8 cellular contexts compared by ENCODE assay signal in the genomic region with DNA sequence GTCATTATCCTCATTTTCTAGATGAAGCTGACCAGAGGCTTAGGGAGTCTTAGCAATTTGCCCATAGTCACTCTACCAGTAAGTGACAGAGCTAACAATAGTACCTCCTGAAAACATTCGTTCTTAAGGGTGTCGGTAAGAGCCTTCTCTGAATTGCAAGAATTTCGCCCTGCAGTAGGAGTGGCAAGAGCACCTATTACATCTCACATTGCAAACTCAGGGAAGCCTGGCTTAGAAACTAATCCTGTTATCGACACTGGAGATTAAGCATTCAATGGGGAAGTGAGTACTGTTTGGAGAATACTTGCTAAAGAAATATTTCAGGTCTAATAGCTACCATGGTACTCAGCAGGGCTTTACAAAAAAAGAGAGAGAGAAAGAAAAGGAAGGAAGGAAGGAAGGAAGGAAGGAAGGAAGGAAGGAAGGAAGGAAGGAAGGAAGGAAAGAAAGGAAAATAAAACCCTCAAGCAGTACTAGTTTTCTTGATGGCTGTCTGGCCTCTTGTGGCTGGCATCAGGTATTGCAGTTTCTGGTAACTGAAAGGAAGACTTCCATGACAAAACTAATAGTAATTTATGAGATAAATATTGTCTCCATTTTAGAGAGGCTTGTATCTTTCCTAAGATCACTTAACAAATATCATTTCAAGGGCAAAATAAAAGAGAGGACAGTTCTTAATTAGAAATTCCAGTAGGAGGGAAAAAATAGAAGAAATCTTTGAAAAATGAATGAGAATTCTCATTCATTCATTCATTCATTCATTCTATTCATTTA. TPM values are rescaled to one million over a fixed set of nuclear protein-coding genes. Genes with fewer than 3 reads are reported as not detected.
DNase-seq lines count a peak whose midpoint lies in the region; ATAC-seq and TF ChIP-seq lines count a peak whose summit lies in the region.

No MANE protein-coding gene starts in this region.

- H3K27ac ChIP-seq in HL-60 (replicated peaks) (no peak overlapping the region), Peyer's patch (no peak overlapping the region)

- peak overlapping the region in 1 of 3 experiments; percentile 5 for H3K27ac Mint-ChIP-seq in nephron
- no peak overlapping the region for H3K27ac Mint-ChIP-seq in activated CD8-positive, alpha-beta memory T cell treated with anti-CD3 and anti-CD28 coated beads, Interleukin-2, amount 10 ng/mL, durations not matched to agents 7 days and 5 days

- CTCF ChIA-PET in activated CD8-positive, alpha-beta memory T cell treated with anti-CD3 and anti-CD28 coated beads, Interleukin-2, amount 10 ng/mL, durations not matched to agents 7 days and 5 days (lab: Charles Lee): interaction anchor here (0.6 to 2.4 kb wide), 5 partner anchors 10 to 518 kb away, joined by 3 to 7 read pairs (median 4); partner anchors contain the start of gene C1orf226

- H3K27me3 ChIP-seq in HL-60 (ENCODE audit: insufficient read depth, poor library complexity, severe bottlenecking) (peaks cover 7% of the 10 kb centered on the region), Peyer's patch (no peaks in the 10 kb centered on the region)

- no peak for ATAC-seq in HG03354 (IDR thresholded peaks at IDR 0.05; ENCODE audit: poor library complexity, severe bottlenecking, unreplicated experiment)
- no peak for ATAC-seq in activated CD8-positive, alpha-beta memory T cell treated with anti-CD3 and anti-CD28 coated beads, Interleukin-2, amount 10 ng/mL, durations not matched to agents 7 days and 5 days

- H3K4me1 Mint-ChIP-seq in nephron: peaks cover 37% of the 10 kb centered on the region
- no peaks in the 10 kb centered on the region for H3K4me1 Mint-ChIP-seq in activated CD8-positive, alpha-beta memory T cell treated with anti-CD3 and anti-CD28 coated beads, Interleukin-2, amount 10 ng/mL, durations not matched to agents 7 days and 5 days

- no peaks in the 10 kb centered on the region for H3K9me3 Mint-ChIP-seq in nephron
- H3K9me3 Mint-ChIP-seq in activated CD8-positive, alpha-beta memory T cell treated with anti-CD3 and anti-CD28 coated beads, Interleukin-2, amount 10 ng/mL, durations not matched to agents 7 days and 5 days (ENCODE audit: low read depth): no peaks in the 10 kb centered on the region

- H3K4me3 ChIP-seq in HL-60 (replicated peaks; ENCODE audit: insufficient read depth, low read length): no peak overlapping the region
- H3K4me3 ChIP-seq in Peyer's patch: no peak overlapping the region
- no peak overlapping the region for H3K4me3 ChIP-seq in epithelial cell of esophagus (ENCODE audit: low read length)

- DNase-seq in NCI-H1105 treated with DMSO at 0.1 percent for 48 hours (lab: John Stamatoyannopoulos, UW) (peak; percentile 53), NCI-H1105 (lab: John Stamatoyannopoulos, UW) (no peak), HL-60 (ENCODE audit: low read depth in 1 of 2, low spot score in 1 of 2) (peak in 1 of 2 experiments; percentile 11), Peyer's patch (peak in 1 of 3 donors; percentile 73), epithelial cell of esophagus (ENCODE audit: low read depth) (peak; percentile 57)
- no peak for DNase-seq in activated CD8-positive, alpha-beta memory T cell treated with anti-CD3 and anti-CD28 coated beads, Interleukin-2, amount 10 ng/mL, durations not matched to agents 7 days and 5 days

- no peaks in the 10 kb centered on the region for H3K36me3 Mint-ChIP-seq in nephron (ENCODE audit: low read depth)
- no peaks in the 10 kb centered on the region for H3K36me3 Mint-ChIP-seq in activated CD8-positive, alpha-beta memory T cell treated with anti-CD3 and anti-CD28 coated beads, Interleukin-2, amount 10 ng/mL, durations not matched to agents 7 days and 5 days

- H3K36me3 ChIP-seq in Peyer's patch: no peaks in the 10 kb centered on the region

- peaks cover 0 to 16% (median 0%) of the 10 kb centered on the region in 4 donors for H3K4me1 ChIP-seq in Peyer's patch

- H3K4me3 Mint-ChIP-seq in nephron: peak overlapping the region in 1 of 3 experiments; percentile 9
- no peak overlapping the region for H3K4me3 Mint-ChIP-seq in activated CD8-positive, alpha-beta memory T cell treated with anti-CD3 and anti-CD28 coated beads, Interleukin-2, amount 10 ng/mL, durations not matched to agents 7 days and 5 days

- H3K9me3 ChIP-seq in Peyer's patch: no peaks in the 10 kb centered on the region

- H3K27me3 Mint-ChIP-seq in nephron (ENCODE audit: low read depth): peaks cover 11% of the 10 kb centered on the region
- peaks cover 36% of the 10 kb centered on the region for H3K27me3 Mint-ChIP-seq in activated CD8-positive, alpha-beta memory T cell treated with anti-CD3 and anti-CD28 coated beads, Interleukin-2, amount 10 ng/mL, durations not matched to agents 7 days and 5 days

- TF ChIP-seq POLR2A in Peyer's patch (IDR thresholded peaks at IDR 0.05): no peak

- peak; percentile 57 for TF ChIP-seq CTCF in HL-60 (IDR thresholded peaks at IDR 0.05; ENCODE audit: insufficient read depth, low read length)
- peak in 5 of 6 experiments; percentile 75 to 96 (median 94) for TF ChIP-seq CTCF in Peyer's patch (IDR thresholded peaks at IDR 0.05)
- peak; percentile 89 for TF ChIP-seq CTCF in epithelial cell of esophagus (IDR thresholded peaks at IDR 0.05; ENCODE audit: insufficient read depth, low read depth, low read length, missing control alignments)
- peak; percentile 82 to 89 (median 82) for TF ChIP-seq CTCF in nephron (IDR thresholded peaks at IDR 0.05; ENCODE audit: unreplicated experiment in 3 of 3)

RNA-seq across cellular contexts. Expression of gene C1orf226, which starts 10.4 kb away (rescaled TPM):
- 10 to 100 TPM in 3 of 4 donors, 1 to 10 TPM in 1; 5.0 to 36.8 (median 26.2) TPM for total RNA-seq in Peyer's patch
- not detected for total RNA-seq in activated CD8-positive, alpha-beta memory T cell treated with anti-CD3 and anti-CD28 coated beads, Interleukin-2, amount 10 ng/mL, durations not matched to agents 7 days and 5 days

RNA-seq across cellular contexts. Expression of gene SPATA46, which starts 15.3 kb away (rescaled TPM):
- total RNA-seq in Peyer's patch: not detected
- total RNA-seq in activated CD8-positive, alpha-beta memory T cell treated with anti-CD3 and anti-CD28 coated beads, Interleukin-2, amount 10 ng/mL, durations not matched to agents 7 days and 5 days: not detected

RNA-seq across cellular contexts. Expression of gene SH2D1B, which starts 20.0 kb away (rescaled TPM):
- 1 to 10 TPM in 2 of 4 donors, under 1 TPM in 1, not detected in 1; 0.76 to 1.9 (median 1.3) TPM for total RNA-seq in Peyer's patch
- not detected for total RNA-seq in activated CD8-positive, alpha-beta memory T cell treated with anti-CD3 and anti-CD28 coated beads, Interleukin-2, amount 10 ng/mL, durations not matched to agents 7 days and 5 days

Comparison
In these comparisons a context has a peak if more than half of its experiments do, and no peak if none do; other contexts are left out.
1. DNase-seq: peak in NCI-H1105 treated with DMSO at 0.1 percent for 48 hours (single experiment) and epithelial cell of esophagus (single experiment); none in NCI-H1105 (single experiment) and activated CD8-positive, alpha-beta memory T cell treated with anti-CD3 and anti-CD28 coated beads, Interleukin-2, amount 10 ng/mL, durations not matched to agents 7 days and 5 days (single experiment).
2. RNA of gene C1orf226, which starts 10.4 kb away (total RNA-seq): 5.0 to 36.8 TPM in Peyer's patch; not detected in activated CD8-positive, alpha-beta memory T cell treated with anti-CD3 and anti-CD28 coated beads, Interleukin-2, amount 10 ng/mL, durations not matched to agents 7 days and 5 days; every median in the first group is over 4 times any median in the second.
3. Peak in every context shown above with its lines, with median percentiles within 50 percentile points of each other: CTCF ChIP-seq.